In the genomic region with DNA sequence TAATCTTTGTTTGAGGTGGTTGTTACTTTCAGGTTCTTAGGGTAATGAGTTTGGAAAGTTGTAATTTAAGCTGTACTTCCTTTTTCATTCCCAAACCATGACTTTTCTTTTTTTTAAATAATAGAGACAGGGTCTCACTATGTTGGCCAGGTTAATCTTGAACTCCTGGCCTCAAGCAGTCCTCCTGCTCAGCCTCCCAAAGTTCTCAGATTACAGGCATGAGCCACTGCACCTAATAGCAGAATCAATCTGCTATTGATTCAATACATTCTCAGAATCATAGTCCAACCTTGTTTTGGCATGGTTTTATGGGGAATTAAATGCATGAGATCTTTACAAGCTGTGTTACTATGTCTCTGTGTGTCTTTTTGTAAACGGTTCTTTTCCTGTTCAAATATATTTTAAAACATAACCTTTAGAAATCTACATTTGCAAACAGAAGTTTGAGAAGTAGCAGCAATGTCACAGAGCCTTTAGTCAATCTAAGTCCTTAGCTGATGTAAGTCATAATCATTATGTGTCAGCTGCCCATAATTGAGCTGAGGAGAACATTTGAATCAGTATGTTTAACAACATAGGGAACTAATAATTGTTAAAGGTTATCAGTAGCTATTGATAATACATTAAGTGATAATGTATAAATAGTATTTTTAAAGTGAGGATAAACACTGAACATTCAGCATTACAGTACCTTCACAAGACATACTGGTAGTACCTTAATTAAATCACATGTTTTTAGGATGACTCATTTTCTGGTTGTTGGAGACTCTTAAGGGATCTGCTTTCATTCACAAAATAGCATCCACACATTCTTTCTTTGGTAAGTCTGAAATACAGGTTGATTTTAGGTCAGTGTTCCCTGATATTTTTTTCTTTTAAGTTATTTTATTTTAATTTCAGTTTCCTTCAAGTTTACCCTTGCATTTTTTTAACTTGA, we compare ENCODE assay signal across 13 cellular contexts. TPM values are rescaled to one million over a fixed set of nuclear protein-coding genes. Genes with fewer than 3 reads are reported as not detected.
DNase-seq lines count a peak whose midpoint lies in the region; ATAC-seq, FAIRE-seq and TF ChIP-seq lines count a peak whose summit lies in the region.
"Had no signal": no experiment of that assay in that cellular context is flagged by ENCODE, and none has a peak within 500 bp of the region (broad histone marks: within the 10 kb centered on the region; RNA-seq: fewer than 3 reads in every experiment).

No MANE protein-coding gene starts in this region.

- H3K4me1 Mint-ChIP-seq in MCF 10A (ENCODE audit: insufficient read depth, unreplicated experiment), result peaks cover 18% of the 10 kb centered on the region

- H3K36me3 Mint-ChIP-seq in MCF 10A (ENCODE audit: insufficient read depth, unreplicated experiment), result no peaks in the 10 kb centered on the region

- no TSS peak for BruUV-seq in MCF 10A (replicated peaks; lab: Mats Ljungman, UMichigan)

- H3K4me3 ChIP-seq in breast epithelium (no peak overlapping the region), fibroblast of villous mesenchyme (ENCODE audit: low read depth, low read length) (no peak overlapping the region), lower lobe of right lung (no peak overlapping the region)

- H3K36me3 ChIP-seq in breast epithelium (no peaks in the 10 kb centered on the region), lower lobe of right lung (no peaks in the 10 kb centered on the region)

- POLR2A ChIA-PET in MCF 10A (lab: Yijun Ruan, JAX), result interaction anchor here (0.6 to 9.6 kb wide), 11 partner anchors 8 to 158 kb away, joined by 3 to 131 read pairs (median 6); a partner anchor contains a TSS

- intact Hi-C loops in MCF 10A (cut with micrococcal nuclease), result no loop called here
- intact Hi-C loops in breast epithelium (cut with DNase I; ENCODE audit: low total_unique reads), result no loop called here
- intact Hi-C loops in lower lobe of right lung (cut with DNase I), result no loop called here

- no peaks in the 10 kb centered on the region for H3K27me3 Mint-ChIP-seq in MCF 10A (ENCODE audit: insufficient read depth, unreplicated experiment)
- H3K27me3 Mint-ChIP-seq: central memory CD8-positive, alpha-beta T cell had no signal

- H3K27ac ChIP-seq in breast epithelium (no peak overlapping the region), lower lobe of right lung (no peak overlapping the region)
- H3K27ac ChIP-seq: C4-2B had no signal

- in situ Hi-C loops in SK-MEL-5 (cut with HindIII; ENCODE audit: low pct_unique_long_range_greater_than_20kb, low sequenced_read_pairs), result no loop called here

- FAIRE-seq in urothelium cell line (lab: Jason Lieb, UNC), result no peak

- H3K27me3 ChIP-seq in breast epithelium (no peaks in the 10 kb centered on the region), lower lobe of right lung (ENCODE audit: low read depth) (no peaks in the 10 kb centered on the region)

- ATAC-seq in lower lobe of right lung, result no peak

- no peak for TF ChIP-seq POLR2A in breast epithelium (IDR thresholded peaks at IDR 0.05)

- DNase-seq in MCF 10A (ENCODE audit: unreplicated experiment) (peak; percentile 46), breast epithelium (ENCODE audit: low spot score in 2 of 2) (no peak), SK-MEL-5 (ENCODE audit: low read depth, low spot score) (peak; percentile 44), fibroblast of villous mesenchyme (ENCODE audit: low read depth) (peak; percentile 42), urothelium cell line (ENCODE audit: low spot score) (peak; percentile 40), DMS153 treated with DMSO at 0.1 percent for 48 hours (lab: John Stamatoyannopoulos, UW; ENCODE audit: unreplicated experiment) (no peak), lower lobe of right lung (no peak), DMS153 (lab: John Stamatoyannopoulos, UW) (no peak)
- DNase-seq: activated CD8-positive, alpha-beta memory T cell treated with anti-CD3 and anti-CD28 coated beads, Interleukin-2, amount 50 U/mL, for 48 hours; NCI-H510A; nephron progenitor cell had no signal

- H3K4me3 Mint-ChIP-seq in MCF 10A (ENCODE audit: unreplicated experiment), result no peak overlapping the region
- H3K4me3 Mint-ChIP-seq: central memory CD8-positive, alpha-beta T cell; nephron progenitor cell had no signal

- TF ChIP-seq CTCF in MCF 10A (IDR thresholded peaks at IDR 0.05; ENCODE audit: unreplicated experiment) (no peak), breast epithelium (IDR thresholded peaks at IDR 0.05) (no peak), fibroblast of villous mesenchyme (IDR thresholded peaks at IDR 0.05; ENCODE audit: insufficient read depth, low read depth, low read length) (no peak), lower lobe of right lung (IDR thresholded peaks at IDR 0.05) (no peak)

- peak overlapping the region; percentile 31 for H3K27ac Mint-ChIP-seq in MCF 10A (ENCODE audit: low read depth, unreplicated experiment)
- H3K27ac Mint-ChIP-seq: nephron progenitor cell had no signal

- H3K9me3 ChIP-seq in breast epithelium (no peaks in the 10 kb centered on the region), lower lobe of right lung (no peaks in the 10 kb centered on the region)

- H3K9me3 Mint-ChIP-seq in MCF 10A (ENCODE audit: unreplicated experiment), result no peaks in the 10 kb centered on the region
- H3K9me3 Mint-ChIP-seq: central memory CD8-positive, alpha-beta T cell; nephron progenitor cell had no signal

- H3K4me1 ChIP-seq in breast epithelium, result no peaks in the 10 kb centered on the region
- H3K4me1 ChIP-seq in lower lobe of right lung, result peaks cover 21% of the 10 kb centered on the region

- CTCF ChIA-PET in MCF 10A (lab: Yijun Ruan, JAX), result interaction anchor here (1.1 to 2.2 kb wide), 3 partner anchors 47 to 127 kb away, joined by 4 to 5 read pairs (median 5); no protein-coding TSS in a partner anchor

RNA-seq across cellular contexts. Expression of a gene that starts 8.8 kb away (rescaled TPM):
- total RNA-seq in MCF 10A (2022), result 10.3 and 14.9 TPM in 2 replicates
- 10 to 100 TPM; 13.1 to 15.1 (median 14.6) TPM for total RNA-seq in breast epithelium
- 145 and 158 TPM in 2 replicates for total RNA-seq in SK-MEL-5 (2014; rRNA removed; shearing (Covaris generic))
- polyA plus RNA-seq in SK-MEL-5 (2015; cell fraction: cytosol; rRNA removed), result 121 and 164 TPM in 2 replicates
- 256 and 266 TPM in 2 replicates for polyA plus RNA-seq in SK-MEL-5 (2015; cell fraction: nucleus; rRNA removed)
- total RNA-seq in fibroblast of villous mesenchyme, result 25.8 and 38.0 TPM in 2 replicates
- 16.0 TPM for total RNA-seq in lower lobe of right lung

Comparison
In these comparisons a context has a peak if more than half of its experiments do, and no peak if none do; other contexts are left out.
1. DNase-seq: peak in MCF 10A (single experiment), SK-MEL-5 (single experiment), fibroblast of villous mesenchyme (single experiment) and urothelium cell line (single experiment); none in breast epithelium (0 of 2), DMS153 treated with DMSO at 0.1 percent for 48 hours (single experiment), lower lobe of right lung (single experiment) and DMS153 (single experiment).